ENCODE assay signal across 1 cellular context in genomic region chr18:45826716-45827115, GRCh38.
TF ChIP-seq lines count a peak whose summit lies in the region.

No MANE protein-coding gene starts in this region.

TF ChIP-seq in IMR-90, 13 proteins besides CTCF, POLR2A, EP300 and RAD21:
- TF ChIP-seq CEBPB (IDR thresholded peaks at IDR 0.05; ENCODE audit: low read depth, low read length) = peak; percentile 30; the same call in 1 of the 2 replicates
